Comparison of ENCODE assay signal across 7 cellular contexts in genomic region chr9:98993570-98993945, GRCh38. TPM values are rescaled to one million over a fixed set of nuclear protein-coding genes. Genes with fewer than 3 reads are reported as not detected.
DNase-seq lines count a peak whose midpoint lies in the region; ATAC-seq and TF ChIP-seq lines count a peak whose summit lies in the region.

No MANE protein-coding gene starts in this region.

- no peaks in the 10 kb centered on the region for H3K27me3 ChIP-seq in tibial nerve

- H3K4me3 ChIP-seq in tibial nerve, result no peak overlapping the region

- ATAC-seq in GM19351 (IDR thresholded peaks at IDR 0.05; ENCODE audit: unreplicated experiment) (peak; percentile 92), HG03103 (IDR thresholded peaks at IDR 0.05; ENCODE audit: low read depth, unreplicated experiment) (peak; percentile 58)

- no peak overlapping the region for H3K27ac Mint-ChIP-seq in activated naive CD8-positive, alpha-beta T cell treated with anti-CD3 and anti-CD28 coated beads for 36 hours
- no peak overlapping the region for H3K27ac Mint-ChIP-seq in activated T-helper 2 cell treated with anti-CD3 and anti-CD28 coated beads, Interferon-gamma antibody, Interleukin-2, Interleukin-4, amounts not matched to agents 10 μg/mL and 5 μg/mL and 100 μg/mL, durations not matched to agents 14 hours and 24 hours and 36 hours

- no peaks in the 10 kb centered on the region for H3K9me3 ChIP-seq in tibial nerve

- peaks cover 0 to 14% (median 0%) of the 10 kb centered on the region in 3 donors for H3K36me3 ChIP-seq in tibial nerve

- no peaks in the 10 kb centered on the region for H3K9me3 Mint-ChIP-seq in activated naive CD8-positive, alpha-beta T cell treated with anti-CD3 and anti-CD28 coated beads for 36 hours
- no peaks in the 10 kb centered on the region for H3K9me3 Mint-ChIP-seq in activated T-helper 2 cell treated with anti-CD3 and anti-CD28 coated beads, Interferon-gamma antibody, Interleukin-2, Interleukin-4, amounts not matched to agents 10 μg/mL and 5 μg/mL and 100 μg/mL, durations not matched to agents 14 hours and 24 hours and 36 hours

- H3K4me3 Mint-ChIP-seq in activated naive CD8-positive, alpha-beta T cell treated with anti-CD3 and anti-CD28 coated beads for 36 hours, result no peak overlapping the region
- no peak overlapping the region for H3K4me3 Mint-ChIP-seq in activated T-helper 2 cell treated with anti-CD3 and anti-CD28 coated beads, Interferon-gamma antibody, Interleukin-2, Interleukin-4, amounts not matched to agents 10 μg/mL and 5 μg/mL and 100 μg/mL, durations not matched to agents 14 hours and 24 hours and 36 hours (ENCODE audit: low read depth)

- H3K4me1 Mint-ChIP-seq in activated naive CD8-positive, alpha-beta T cell treated with anti-CD3 and anti-CD28 coated beads for 36 hours, result peaks cover 9% of the 10 kb centered on the region
- peaks cover 8% of the 10 kb centered on the region for H3K4me1 Mint-ChIP-seq in activated T-helper 2 cell treated with anti-CD3 and anti-CD28 coated beads, Interferon-gamma antibody, Interleukin-2, Interleukin-4, amounts not matched to agents 10 μg/mL and 5 μg/mL and 100 μg/mL, durations not matched to agents 14 hours and 24 hours and 36 hours (ENCODE audit: low read depth)

- peaks cover 0 to 62% (median 10%) of the 10 kb centered on the region in 4 donors for H3K4me1 ChIP-seq in tibial nerve

- DNase-seq in activated naive CD8-positive, alpha-beta T cell treated with anti-CD3 and anti-CD28 coated beads for 36 hours, result peak; percentile 16
- peak; percentile 17 to 44 for DNase-seq in stimulated activated CD4-positive, alpha-beta T cell treated with anti-CD3 and anti-CD28 coated beads, Interleukin-15, amount 100 ng/mL, for 48 hours (ENCODE audit: low read depth in 2 of 2)
- DNase-seq in tibial nerve (ENCODE audit: low spot score in 2 of 2), result no peak
- no peak for DNase-seq in activated T-helper 2 cell treated with anti-CD3 and anti-CD28 coated beads, Interferon-gamma antibody, Interleukin-2, Interleukin-4, amounts not matched to agents 10 μg/mL and 5 μg/mL and 100 μg/mL, durations not matched to agents 14 hours and 24 hours and 36 hours (ENCODE audit: low spot score)
- no peak for DNase-seq in superior temporal gyrus (ENCODE audit: extremely low spot score)

- no peak for TF ChIP-seq POLR2A in tibial nerve (IDR thresholded peaks at IDR 0.05)

- intact Hi-C loops in activated T-helper 2 cell treated with anti-CD3 and anti-CD28 coated beads, Interferon-gamma antibody, Interleukin-2, Interleukin-4, amounts not matched to agents 10 μg/mL and 5 μg/mL and 100 μg/mL, durations not matched to agents 14 hours and 24 hours and 36 hours (cut with micrococcal nuclease), result no loop called here

- H3K27me3 Mint-ChIP-seq in activated naive CD8-positive, alpha-beta T cell treated with anti-CD3 and anti-CD28 coated beads for 36 hours, result no peaks in the 10 kb centered on the region
- peaks cover 19% of the 10 kb centered on the region for H3K27me3 Mint-ChIP-seq in activated T-helper 2 cell treated with anti-CD3 and anti-CD28 coated beads, Interferon-gamma antibody, Interleukin-2, Interleukin-4, amounts not matched to agents 10 μg/mL and 5 μg/mL and 100 μg/mL, durations not matched to agents 14 hours and 24 hours and 36 hours (ENCODE audit: low read depth)

- TF ChIP-seq EP300 in tibial nerve (IDR thresholded peaks at IDR 0.05), result no peak

- 55 to 58% methylated on average over 6 of the region's 6 CpGs for WGBS in tibial nerve, 2 donors

- no peak for TF ChIP-seq CTCF in tibial nerve (IDR thresholded peaks at IDR 0.05)

- no peak overlapping the region for H3K27ac ChIP-seq in tibial nerve

- no peaks in the 10 kb centered on the region for H3K36me3 Mint-ChIP-seq in activated naive CD8-positive, alpha-beta T cell treated with anti-CD3 and anti-CD28 coated beads for 36 hours
- no peaks in the 10 kb centered on the region for H3K36me3 Mint-ChIP-seq in activated T-helper 2 cell treated with anti-CD3 and anti-CD28 coated beads, Interferon-gamma antibody, Interleukin-2, Interleukin-4, amounts not matched to agents 10 μg/mL and 5 μg/mL and 100 μg/mL, durations not matched to agents 14 hours and 24 hours and 36 hours (ENCODE audit: low read depth)

RNA-seq across cellular contexts. Expression of gene COL15A1, which starts 49.9 kb away (rescaled TPM):
- under 1 TPM in 1 of 2 experiments, not detected in 1; 0.06 TPM for total RNA-seq in activated naive CD8-positive, alpha-beta T cell treated with anti-CD3 and anti-CD28 coated beads for 36 hours
- total RNA-seq in tibial nerve, result 10 to 100 TPM; 25.8 to 55.3 (median 36.0) TPM
- total RNA-seq in activated T-helper 2 cell treated with anti-CD3 and anti-CD28 coated beads, Interferon-gamma antibody, Interleukin-2, Interleukin-4, amounts not matched to agents 10 μg/mL and 5 μg/mL and 100 μg/mL, durations not matched to agents 14 hours and 24 hours and 36 hours, result not detected in 2 replicates

Comparison
In these comparisons a context has a peak if more than half of its experiments do, and no peak if none do; other contexts are left out.
1. DNase-seq: peak in activated naive CD8-positive, alpha-beta T cell treated with anti-CD3 and anti-CD28 coated beads for 36 hours (single experiment) and stimulated activated CD4-positive, alpha-beta T cell treated with anti-CD3 and anti-CD28 coated beads, Interleukin-15, amount 100 ng/mL, for 48 hours (2 of 2); none in tibial nerve (0 of 2), activated T-helper 2 cell treated with anti-CD3 and anti-CD28 coated beads, Interferon-gamma antibody, Interleukin-2, Interleukin-4, amounts not matched to agents 10 μg/mL and 5 μg/mL and 100 μg/mL, durations not matched to agents 14 hours and 24 hours and 36 hours (single experiment) and superior temporal gyrus (single experiment).
2. RNA of gene COL15A1, which starts 49.9 kb away (total RNA-seq): 25.8 to 55.3 TPM in tibial nerve; 0.06 TPM in activated naive CD8-positive, alpha-beta T cell treated with anti-CD3 and anti-CD28 coated beads for 36 hours and not detected in activated T-helper 2 cell treated with anti-CD3 and anti-CD28 coated beads, Interferon-gamma antibody, Interleukin-2, Interleukin-4, amounts not matched to agents 10 μg/mL and 5 μg/mL and 100 μg/mL, durations not matched to agents 14 hours and 24 hours and 36 hours; every median in the first group is over 10 times any median in the second.